In genomic region chr3:117248149-117248548, GRCh38 we compare ENCODE assay signal across 24 cellular contexts.
DNase-seq lines count a peak whose midpoint lies in the region; ATAC-seq, FAIRE-seq and TF ChIP-seq lines count a peak whose summit lies in the region.
"Had no signal": no experiment of that assay in that cellular context is flagged by ENCODE, and none has a peak within 500 bp of the region (broad histone marks: within the 10 kb centered on the region; RNA-seq: fewer than 3 reads in every experiment).

No MANE protein-coding gene starts in this region.

- in situ Hi-C loops in GM13976 (cut with MboI; ENCODE audit: low sequenced_read_pairs, unreplicated experiment): no loop called here

- no peak for ATAC-seq in A549
- peak; percentile 39; the same call in 2 of the 3 replicates for ATAC-seq in GM23338
- ATAC-seq in WTC11: peak; percentile 60
- no peak for ATAC-seq in HG02973 (IDR thresholded peaks at IDR 0.05; ENCODE audit: unreplicated experiment)
- ATAC-seq: CD8-positive, alpha-beta T cell; PC-3 had no signal

- H4K20me1 ChIP-seq in GM23338 (replicated peaks; ENCODE audit: insufficient read depth): no peaks in the 10 kb centered on the region

- TF ChIP-seq POLR2A in A549 (IDR thresholded peaks at IDR 0.05; ENCODE audit: low read length): no peak

- WGBS in A549 (ENCODE audit: missing lambda C conversion rate): 97% methylated on average over 1 of the region's 1 CpG

- peaks cover 10% of the 10 kb centered on the region; the same call in 2 of the 3 replicates for H3K4me1 Mint-ChIP-seq in GM23338
- H3K4me1 Mint-ChIP-seq in WTC11: peaks cover 5% of the 10 kb centered on the region
- peaks cover 8% of the 10 kb centered on the region for H3K4me1 Mint-ChIP-seq in neural crest cell

- FAIRE-seq in A549 (lab: Jason Lieb, UNC): no peak

- no peak for TF ChIP-seq EP300 in A549 (IDR thresholded peaks at IDR 0.05)

- H3K36me3 Mint-ChIP-seq in GM23338 (ENCODE audit: low read depth): no peaks in the 10 kb centered on the region
- no peaks in the 10 kb centered on the region for H3K36me3 Mint-ChIP-seq in WTC11
- no peaks in the 10 kb centered on the region for H3K36me3 Mint-ChIP-seq in neural crest cell (ENCODE audit: low read depth)
- H3K36me3 Mint-ChIP-seq: CD8-positive, alpha-beta T cell had no signal

- H3K27me3 Mint-ChIP-seq in GM23338 (ENCODE audit: insufficient read depth, low read depth, poor library complexity): peaks cover 2% of the 10 kb centered on the region
- no peaks in the 10 kb centered on the region for H3K27me3 Mint-ChIP-seq in WTC11 (ENCODE audit: low read depth)
- H3K27me3 Mint-ChIP-seq in neural crest cell (ENCODE audit: low read depth): no peaks in the 10 kb centered on the region

- H3K9me3 Mint-ChIP-seq in GM23338 (no peaks in the 10 kb centered on the region), WTC11 (no peaks in the 10 kb centered on the region), neural crest cell (no peaks in the 10 kb centered on the region)

- H3K9me2 ChIP-seq in GM23338 (ENCODE audit: insufficient read depth): no peaks in the 10 kb centered on the region

- H3K79me2 ChIP-seq in GM23338 (replicated peaks; ENCODE audit: insufficient read depth): no peaks in the 10 kb centered on the region

- H3K27me3 ChIP-seq in GM23338 (ENCODE audit: insufficient read depth): no peaks in the 10 kb centered on the region

- no peak overlapping the region for H3K27ac ChIP-seq in A549
- no peak overlapping the region for H3K27ac ChIP-seq in GM23338 (ENCODE audit: low read depth)
- H3K27ac ChIP-seq: C4-2B had no signal

- H3K9me3 ChIP-seq in A549: no peaks in the 10 kb centered on the region
- H3K9me3 ChIP-seq: Caco-2 had no signal

- H3K4me2 ChIP-seq in A549 (0 out of 3 replicates have a peak overlapping the region, but pooled peaks have one; percentile 16), GM23338 (no peak overlapping the region)

- TF ChIP-seq CTCF in A549 (IDR thresholded peaks at IDR 0.05) (no peak), GM23338 (conservative IDR thresholded peaks at IDR 0.05; ENCODE audit: low read depth in 2 of 2) (no peak), WTC11 (IDR thresholded peaks at IDR 0.05) (no peak), neural crest cell (conservative IDR thresholded peaks at IDR 0.05) (no peak), GM10248 (IDR thresholded peaks at IDR 0.05; ENCODE audit: control extremely low read depth, extremely low read depth, low read depth, missing control alignments) (no peak), GM13976 (IDR thresholded peaks at IDR 0.05; ENCODE audit: borderline replicate concordance, control extremely low read depth, extremely low read depth, insufficient read depth, missing control alignments) (no peak)

- H3K4me3 ChIP-seq in A549: no peak overlapping the region
- H3K4me3 ChIP-seq in GM23338: no peak overlapping the region

- no peak for TF ChIP-seq RAD21 in A549 (conservative IDR thresholded peaks at IDR 0.05 in 1 of 2, IDR thresholded peaks at IDR 0.05 in 1 of 2)

- POLR2A ChIA-PET in A549 (lab: Yijun Ruan, JAX) (no interaction called here), WTC11 (lab: Charles Lee) (no interaction called here), GM10248 (lab: Yijun Ruan, JAX) (no interaction called here)

- CTCF ChIA-PET in A549 (lab: Yijun Ruan, JAX): interaction anchor here (0.7 to 1.2 kb wide), 3 partner anchors 25 to 749 kb away, joined by 3 to 4 read pairs (median 3); no protein-coding TSS in a partner anchor
- CTCF ChIA-PET in WTC11 (lab: Charles Lee): interaction anchor here (0.9 to 1.8 kb wide), 3 partner anchors 30 to 477 kb away, joined by 3 to 5 read pairs (median 4); no protein-coding TSS in a partner anchor
- CTCF ChIA-PET in GM10248 (lab: Yijun Ruan, JAX): interaction anchor here (0.8 to 1.3 kb wide), 3 partner anchors 20 to 69 kb away, joined by 3 to 4 read pairs (median 3); no protein-coding TSS in a partner anchor

- H3K36me3 ChIP-seq in GM23338 (ENCODE audit: insufficient read depth): no peaks in the 10 kb centered on the region

- H3K27ac Mint-ChIP-seq in GM23338 (no peak overlapping the region), WTC11 (no peak overlapping the region), neural crest cell (ENCODE audit: unreplicated experiment) (peak overlapping the region; percentile 7)
- H3K27ac Mint-ChIP-seq: CD8-positive, alpha-beta T cell had no signal

- peaks cover 37% of the 10 kb centered on the region for H3K4me1 ChIP-seq in A549
- H3K4me1 ChIP-seq in GM23338 (ENCODE audit: insufficient read depth): peaks cover 5% of the 10 kb centered on the region; the same call in 1 of the 2 replicates
- H3K4me1 ChIP-seq: Caco-2 had no signal

- H3K4me3 Mint-ChIP-seq in GM23338 (no peak overlapping the region), WTC11 (no peak overlapping the region), neural crest cell (no peak overlapping the region)
- H3K4me3 Mint-ChIP-seq: CD8-positive, alpha-beta T cell had no signal

- no peaks in the 10 kb centered on the region for H3F3A ChIP-seq in GM23338 (replicated peaks; ENCODE audit: low read depth)

- no peak for DNase-seq in A549 (ENCODE audit: low read depth in 1 of 2, low spot score in 1 of 2)
- DNase-seq in GM23338 (ENCODE audit: low spot score): no peak
- no peak for DNase-seq in WTC11 (ENCODE audit: low spot score)
- DNase-seq in neural crest cell (ENCODE audit: low read depth, low spot score): no peak
- DNase-seq in GM10248 (ENCODE audit: extremely low spot score): no peak
- DNase-seq in GM13976 (ENCODE audit: low spot score): no peak
- DNase-seq: Caco-2; CD8-positive, alpha-beta T cell; DMS 273 treated with DMSO at 0.1 percent for 48 hours; DND-41; GOT3; HCEC 1CT; KBM-7; MV-4-11; NCI-H1105; NCI-H1930; NCI-H2107; NCI-H510A treated with DMSO at 0.1 percent for 48 hours; NCI-H748 treated with DMSO at 0.1 percent for 48 hours; NK-92 treated with Interleukin-12 subunit alpha and Interleukin-12 subunit beta, amount 100 ng/mL, for 24 hours; PC-3; T-helper 1 cell had no signal

- no peak overlapping the region for H2AFZ ChIP-seq in GM23338

TF ChIP-seq in A549, 52 proteins besides CTCF, POLR2A, EP300 and RAD21 (continues in another document):
- TF ChIP-seq ZNF302 (CRISPR knock-in tag; IDR thresholded peaks at IDR 0.05) (no peak), TFCP2L1 (CRISPR knock-in tag; IDR thresholded peaks at IDR 0.05) (no peak), KDM1A (IDR thresholded peaks at IDR 0.05; ENCODE audit: low read depth) (no peak), MAZ (IDR thresholded peaks at IDR 0.05; ENCODE audit: borderline replicate concordance, low read depth, low read length) (no peak), HOXB5 (CRISPR knock-in tag; IDR thresholded peaks at IDR 0.05) (no peak), ZSCAN20 (CRISPR knock-in tag; IDR thresholded peaks at IDR 0.05) (no peak), CHD2 (IDR thresholded peaks at IDR 0.05; ENCODE audit: low read length, partially characterized antibody) (no peak), CHD4 (IDR thresholded peaks at IDR 0.05; ENCODE audit: borderline replicate concordance) (no peak), FOSB (CRISPR knock-in tag; IDR thresholded peaks at IDR 0.05) (no peak)

TF ChIP-seq in GM23338, 12 proteins besides CTCF, POLR2A, EP300 and RAD21 (continues in another document):
- no peak for TF ChIP-seq ZNF331 (CRISPR knock-in tag; IDR thresholded peaks at IDR 0.05; ENCODE audit: low read depth)
- no peak for TF ChIP-seq JUNB (IDR thresholded peaks at IDR 0.05; ENCODE audit: unreplicated experiment)

TF ChIP-seq in WTC11, 78 proteins besides CTCF, POLR2A, EP300 and RAD21 (continues in another document):
- TF ChIP-seq AFF4 (CRISPR knock-in tag; IDR thresholded peaks at IDR 0.05; ENCODE audit: borderline replicate concordance) (no peak), GABPB1 (CRISPR knock-in tag; IDR thresholded peaks at IDR 0.05) (no peak), GRHL2 (CRISPR knock-in tag; IDR thresholded peaks at IDR 0.05; ENCODE audit: insufficient replicate concordance, severe bottlenecking) (no peak), SP1 (CRISPR knock-in tag; conservative IDR thresholded peaks at IDR 0.05) (no peak), FOXP4 (CRISPR knock-in tag; IDR thresholded peaks at IDR 0.05) (no peak), JAZF1 (CRISPR knock-in tag; IDR thresholded peaks at IDR 0.05) (no peak)

Comparison
In these comparisons a context has a peak if more than half of its experiments do, and no peak if none do; other contexts are left out.
1. ATAC-seq: peak in GM23338 (single experiment) and WTC11 (single experiment); none in A549 (0 of 2) and HG02973 (single experiment).